In the genomic region with DNA sequence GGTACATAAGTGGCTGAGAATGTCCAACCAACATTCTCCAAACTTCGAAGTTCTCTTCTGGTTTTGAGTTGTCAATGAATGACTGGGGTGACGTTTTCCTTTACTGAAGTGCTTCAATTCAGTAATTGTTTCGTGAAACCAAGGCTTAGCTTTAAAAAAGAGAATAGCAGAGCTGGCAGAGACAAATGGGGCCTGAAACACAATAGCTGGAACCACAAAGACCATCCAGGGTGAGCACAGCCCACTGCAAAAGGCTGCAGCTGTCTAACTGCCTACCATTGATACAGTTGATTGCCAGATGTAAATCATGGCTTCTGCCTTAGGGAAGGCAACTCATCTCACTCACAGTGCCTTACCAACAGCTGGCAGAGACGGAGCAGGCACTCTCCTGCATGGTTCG, we compare ENCODE assay signal across 1 cellular context.
TF ChIP-seq lines count a peak whose summit lies in the region.

No MANE protein-coding gene starts in this region.

TF ChIP-seq in GM12878, 131 proteins besides CTCF, POLR2A, EP300 and RAD21:
- TF ChIP-seq WRNIP1 (IDR thresholded peaks at IDR 0.05; ENCODE audit: borderline replicate concordance, low read depth, low read length) = no peak
- TF ChIP-seq IKZF2 (IDR thresholded peaks at IDR 0.05) = peak in 1 of 2 experiments; percentile 49; a peak in 1 of 4 replicates
- 0 out of 2 replicates have a peak, but pooled peaks have one; percentile 29 for TF ChIP-seq ZNF24 (IDR thresholded peaks at IDR 0.05)
- TF ChIP-seq SPI1 (IDR thresholded peaks at IDR 0.05; ENCODE audit: borderline replicate concordance, insufficient read depth, low read depth, low read length) = no peak
- TF ChIP-seq MTA2 (IDR thresholded peaks at IDR 0.05; ENCODE audit: low read depth) = peak; percentile 65; the same call in 1 of the 2 replicates
- TF ChIP-seq MYB (IDR thresholded peaks at IDR 0.05; ENCODE audit: borderline replicate concordance, low read depth, low read length) = no peak
- TF ChIP-seq DPF2 (IDR thresholded peaks at IDR 0.05) = 0 out of 2 replicates have a peak, but pooled peaks have one; percentile 27
- TF ChIP-seq JUNB (IDR thresholded peaks at IDR 0.05) = peak; percentile 17; the same call in 1 of the 2 replicates
- TF ChIP-seq, protein P1, sequence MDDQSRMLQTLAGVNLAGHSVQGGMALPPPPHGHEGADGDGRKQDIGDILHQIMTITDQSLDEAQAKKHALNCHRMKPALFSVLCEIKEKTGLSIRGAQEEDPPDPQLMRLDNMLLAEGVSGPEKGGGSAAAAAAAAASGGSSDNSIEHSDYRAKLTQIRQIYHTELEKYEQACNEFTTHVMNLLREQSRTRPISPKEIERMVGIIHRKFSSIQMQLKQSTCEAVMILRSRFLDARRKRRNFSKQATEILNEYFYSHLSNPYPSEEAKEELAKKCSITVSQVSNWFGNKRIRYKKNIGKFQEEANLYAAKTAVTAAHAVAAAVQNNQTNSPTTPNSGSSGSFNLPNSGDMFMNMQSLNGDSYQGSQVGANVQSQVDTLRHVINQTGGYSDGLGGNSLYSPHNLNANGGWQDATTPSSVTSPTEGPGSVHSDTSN (IDR thresholded peaks at IDR 0.05; ENCODE audit: insufficient replicate concordance, low read depth, low read length) = peak; percentile 44
- TF ChIP-seq GATAD2B (conservative IDR thresholded peaks at IDR 0.05; ENCODE audit: low read depth) = 0 out of 2 replicates have a peak, but pooled peaks have one; percentile 48
- peak; percentile 79 for TF ChIP-seq ATF7 (IDR thresholded peaks at IDR 0.05; ENCODE audit: low read depth)
- TF ChIP-seq, protein P2, sequence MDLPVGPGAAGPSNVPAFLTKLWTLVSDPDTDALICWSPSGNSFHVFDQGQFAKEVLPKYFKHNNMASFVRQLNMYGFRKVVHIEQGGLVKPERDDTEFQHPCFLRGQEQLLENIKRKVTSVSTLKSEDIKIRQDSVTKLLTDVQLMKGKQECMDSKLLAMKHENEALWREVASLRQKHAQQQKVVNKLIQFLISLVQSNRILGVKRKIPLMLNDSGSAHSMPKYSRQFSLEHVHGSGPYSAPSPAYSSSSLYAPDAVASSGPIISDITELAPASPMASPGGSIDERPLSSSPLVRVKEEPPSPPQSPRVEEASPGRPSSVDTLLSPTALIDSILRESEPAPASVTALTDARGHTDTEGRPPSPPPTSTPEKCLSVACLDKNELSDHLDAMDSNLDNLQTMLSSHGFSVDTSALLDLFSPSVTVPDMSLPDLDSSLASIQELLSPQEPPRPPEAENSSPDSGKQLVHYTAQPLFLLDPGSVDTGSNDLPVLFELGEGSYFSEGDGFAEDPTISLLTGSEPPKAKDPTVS (IDR thresholded peaks at IDR 0.05; ENCODE audit: low read depth, low read length) = no peak
- no peak for TF ChIP-seq BACH1 (IDR thresholded peaks at IDR 0.05; ENCODE audit: borderline replicate concordance)
- no peak for TF ChIP-seq FOXM1 (IDR thresholded peaks at IDR 0.05; ENCODE audit: low read depth, low read length)
- TF ChIP-seq, protein P3, sequence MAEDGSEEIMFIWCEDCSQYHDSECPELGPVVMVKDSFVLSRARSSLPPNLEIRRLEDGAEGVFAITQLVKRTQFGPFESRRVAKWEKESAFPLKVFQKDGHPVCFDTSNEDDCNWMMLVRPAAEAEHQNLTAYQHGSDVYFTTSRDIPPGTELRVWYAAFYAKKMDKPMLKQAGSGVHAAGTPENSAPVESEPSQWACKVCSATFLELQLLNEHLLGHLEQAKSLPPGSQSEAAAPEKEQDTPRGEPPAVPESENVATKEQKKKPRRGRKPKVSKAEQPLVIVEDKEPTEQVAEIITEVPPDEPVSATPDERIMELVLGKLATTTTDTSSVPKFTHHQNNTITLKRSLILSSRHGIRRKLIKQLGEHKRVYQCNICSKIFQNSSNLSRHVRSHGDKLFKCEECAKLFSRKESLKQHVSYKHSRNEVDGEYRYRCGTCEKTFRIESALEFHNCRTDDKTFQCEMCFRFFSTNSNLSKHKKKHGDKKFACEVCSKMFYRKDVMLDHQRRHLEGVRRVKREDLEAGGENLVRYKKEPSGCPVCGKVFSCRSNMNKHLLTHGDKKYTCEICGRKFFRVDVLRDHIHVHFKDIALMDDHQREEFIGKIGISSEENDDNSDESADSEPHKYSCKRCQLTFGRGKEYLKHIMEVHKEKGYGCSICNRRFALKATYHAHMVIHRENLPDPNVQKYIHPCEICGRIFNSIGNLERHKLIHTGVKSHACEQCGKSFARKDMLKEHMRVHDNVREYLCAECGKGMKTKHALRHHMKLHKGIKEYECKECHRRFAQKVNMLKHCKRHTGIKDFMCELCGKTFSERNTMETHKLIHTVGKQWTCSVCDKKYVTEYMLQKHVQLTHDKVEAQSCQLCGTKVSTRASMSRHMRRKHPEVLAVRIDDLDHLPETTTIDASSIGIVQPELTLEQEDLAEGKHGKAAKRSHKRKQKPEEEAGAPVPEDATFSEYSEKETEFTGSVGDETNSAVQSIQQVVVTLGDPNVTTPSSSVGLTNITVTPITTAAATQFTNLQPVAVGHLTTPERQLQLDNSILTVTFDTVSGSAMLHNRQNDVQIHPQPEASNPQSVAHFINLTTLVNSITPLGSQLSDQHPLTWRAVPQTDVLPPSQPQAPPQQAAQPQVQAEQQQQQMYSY (CRISPR knock-in tag; IDR thresholded peaks at IDR 0.05) = no peak
- peak; percentile 20; the same call in 1 of the 2 replicates for TF ChIP-seq BCL11A (IDR thresholded peaks at IDR 0.05; ENCODE audit: low read depth, low read length)
- peak; percentile 34 for TF ChIP-seq RUNX3 (IDR thresholded peaks at IDR 0.05; ENCODE audit: low read length)
- no peak for TF ChIP-seq SREBF1 (IDR thresholded peaks at IDR 0.05; ENCODE audit: low read length)
- TF ChIP-seq IKZF1 (conservative IDR thresholded peaks at IDR 0.05) = no peak
- TF ChIP-seq, protein P4, sequence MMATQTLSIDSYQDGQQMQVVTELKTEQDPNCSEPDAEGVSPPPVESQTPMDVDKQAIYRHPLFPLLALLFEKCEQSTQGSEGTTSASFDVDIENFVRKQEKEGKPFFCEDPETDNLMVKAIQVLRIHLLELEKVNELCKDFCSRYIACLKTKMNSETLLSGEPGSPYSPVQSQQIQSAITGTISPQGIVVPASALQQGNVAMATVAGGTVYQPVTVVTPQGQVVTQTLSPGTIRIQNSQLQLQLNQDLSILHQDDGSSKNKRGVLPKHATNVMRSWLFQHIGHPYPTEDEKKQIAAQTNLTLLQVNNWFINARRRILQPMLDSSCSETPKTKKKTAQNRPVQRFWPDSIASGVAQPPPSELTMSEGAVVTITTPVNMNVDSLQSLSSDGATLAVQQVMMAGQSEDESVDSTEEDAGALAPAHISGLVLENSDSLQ (IDR thresholded peaks at IDR 0.05) = peak; percentile 89
- TF ChIP-seq MXI1 (IDR thresholded peaks at IDR 0.05; ENCODE audit: low read depth, low read length) = no peak
- TF ChIP-seq, protein P5, sequence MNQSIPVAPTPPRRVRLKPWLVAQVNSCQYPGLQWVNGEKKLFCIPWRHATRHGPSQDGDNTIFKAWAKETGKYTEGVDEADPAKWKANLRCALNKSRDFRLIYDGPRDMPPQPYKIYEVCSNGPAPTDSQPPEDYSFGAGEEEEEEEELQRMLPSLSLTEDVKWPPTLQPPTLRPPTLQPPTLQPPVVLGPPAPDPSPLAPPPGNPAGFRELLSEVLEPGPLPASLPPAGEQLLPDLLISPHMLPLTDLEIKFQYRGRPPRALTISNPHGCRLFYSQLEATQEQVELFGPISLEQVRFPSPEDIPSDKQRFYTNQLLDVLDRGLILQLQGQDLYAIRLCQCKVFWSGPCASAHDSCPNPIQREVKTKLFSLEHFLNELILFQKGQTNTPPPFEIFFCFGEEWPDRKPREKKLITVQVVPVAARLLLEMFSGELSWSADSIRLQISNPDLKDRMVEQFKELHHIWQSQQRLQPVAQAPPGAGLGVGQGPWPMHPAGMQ (IDR thresholded peaks at IDR 0.05; ENCODE audit: borderline replicate concordance) = no peak
